8 cellular contexts compared by ENCODE assay signal in genomic region chrX:73214366-73215094, GRCh38. TPM values are rescaled to one million over a fixed set of nuclear protein-coding genes. Genes with fewer than 3 reads are reported as not detected.
A peak's percentile ranks its signal among the peaks of the same experiment; 100 is the strongest.
DNase-seq lines count a peak whose midpoint lies in the region; ATAC-seq, FAIRE-seq and TF ChIP-seq lines count a peak whose summit lies in the region.

NAP1L2 (minus strand) TSS chrX:73214851; CDS start chrX:73214492, 359 bp downstream.

- H3K27ac ChIP-seq in CD4-positive, alpha-beta memory T cell (ENCODE audit: low read depth, low read length), result peak within 1 kb of the TSS; percentile 54

- peaks cover 21% of the 10 kb centered on the region for H3K4me1 ChIP-seq in CD4-positive, alpha-beta memory T cell (ENCODE audit: insufficient read depth, low read length)

- intact Hi-C loops in CD4-positive, alpha-beta memory T cell (cut with micrococcal nuclease), result loop anchor here (5.0 kb wide), 2 partner anchors 348 to 642 kb away; partner anchors contain the start of genes CHIC1 and HDAC8
- intact Hi-C loops in cardiac septum (cut with DNase I), result no loop called here

- H3K9me3 ChIP-seq in CD4-positive, alpha-beta memory T cell (ENCODE audit: control insufficient read depth in 1 of 2, low read length in 2 of 2), result no peaks in the 10 kb centered on the region

- peak; percentile 47 to 70 (median 55) for DNase-seq in CD4-positive, alpha-beta memory T cell
- DNase-seq in NCI-H510A treated with DMSO at 0.1 percent for 48 hours (lab: John Stamatoyannopoulos, UW) (peak; percentile 70), cardiac septum (ENCODE audit: low spot score) (no peak), omental fat pad (ENCODE audit: low spot score) (no peak), urothelium cell line (ENCODE audit: low spot score) (peak; percentile 62)
- DNase-seq in activated naive CD4-positive, alpha-beta T cell treated with anti-CD3 and anti-CD28 coated beads, Interleukin-2, amount 50 U/mL, for 72 hours (ENCODE audit: low spot score in 2 of 2), result peak; percentile 3 to 55

- ATAC-seq in GM21723 (IDR thresholded peaks at IDR 0.05; ENCODE audit: unreplicated experiment) (peak; percentile 87), omental fat pad (ENCODE audit: low FRiP score) (peak; percentile 86), HG02798 (IDR thresholded peaks at IDR 0.05; ENCODE audit: poor library complexity, unreplicated experiment) (no peak)
- ATAC-seq in activated naive CD4-positive, alpha-beta T cell treated with anti-CD3 and anti-CD28 coated beads, Interleukin-2, amount 50 U/mL, for 72 hours, result peak; percentile 92 to 95

- no peaks in the 10 kb centered on the region for H3K36me3 ChIP-seq in CD4-positive, alpha-beta memory T cell (ENCODE audit: insufficient read depth, low read length)

- H3K4me3 ChIP-seq in CD4-positive, alpha-beta memory T cell (ENCODE audit: low read length in 2 of 2), result peak within 1 kb of the TSS; percentile 66 to 69

- peak within 1 kb of the TSS; percentile 89 to 97 (median 92) for H3K4me3 Mint-ChIP-seq in CD4-positive, alpha-beta memory T cell

- no peak for FAIRE-seq in urothelium cell line (lab: Jason Lieb, UNC)

- peaks cover 8 to 34% (median 13%) of the 10 kb centered on the region in 4 donors for H3K4me1 Mint-ChIP-seq in CD4-positive, alpha-beta memory T cell

- peak within 1 kb of the TSS; percentile 89 to 94 (median 92) for H3K27ac Mint-ChIP-seq in CD4-positive, alpha-beta memory T cell
- peak within 1 kb of the TSS; percentile 70 to 83 for H3K27ac Mint-ChIP-seq in activated naive CD4-positive, alpha-beta T cell treated with anti-CD3 and anti-CD28 coated beads, Interleukin-2, amount 50 U/mL, for 72 hours

- no peak for TF ChIP-seq CTCF in omental fat pad (IDR thresholded peaks at IDR 0.05)

- CTCF ChIA-PET in CD4-positive, alpha-beta memory T cell (lab: Charles Lee; ENCODE audit: partially characterized antibody), result no interaction called here

- peaks cover 0 to 6% (median 0%) of the 10 kb centered on the region in 8 donors for H3K9me3 Mint-ChIP-seq in CD4-positive, alpha-beta memory T cell
- H3K9me3 Mint-ChIP-seq in activated naive CD4-positive, alpha-beta T cell treated with anti-CD3 and anti-CD28 coated beads, Interleukin-2, amount 50 U/mL, for 72 hours, result no peaks in the 10 kb centered on the region

- H3K27me3 Mint-ChIP-seq in CD4-positive, alpha-beta memory T cell, result peaks cover 1 to 3% of the 10 kb centered on the region in 2 donors

- H3K36me3 Mint-ChIP-seq in CD4-positive, alpha-beta memory T cell, result peaks cover 0 to 7% of the 10 kb centered on the region in 2 donors
- peaks cover 0 to 8% of the 10 kb centered on the region in 2 donors for H3K36me3 Mint-ChIP-seq in activated naive CD4-positive, alpha-beta T cell treated with anti-CD3 and anti-CD28 coated beads, Interleukin-2, amount 50 U/mL, for 72 hours

- POLR2A ChIA-PET in CD4-positive, alpha-beta memory T cell (lab: Charles Lee; ENCODE audit: partially characterized antibody), result interaction anchor here (0.7 to 1.0 kb wide), 5 partner anchors 16 to 1400 kb away, joined by 3 read pairs; partner anchors contain the start of genes CHIC1, RLIM and RPS4X

- H3K27me3 ChIP-seq in CD4-positive, alpha-beta memory T cell (ENCODE audit: insufficient read depth, low read length), result no peaks in the 10 kb centered on the region

RNA-seq across cellular contexts. Expression of gene NAP1L2, which starts in this region (rescaled TPM):
- 10 to 100 TPM; 19.1 to 20.9 TPM for total RNA-seq in CD4-positive, alpha-beta memory T cell
- polyA plus RNA-seq in CD4-positive, alpha-beta memory T cell, result 1 to 10 TPM in 1 of 2 donors, under 1 TPM in 1; 0.63 to 2.9 TPM
- 1 to 10 TPM; 1.6 to 1.9 TPM for total RNA-seq in activated naive CD4-positive, alpha-beta T cell treated with anti-CD3 and anti-CD28 coated beads, Interleukin-2, amount 50 U/mL, for 72 hours
- total RNA-seq in cardiac septum (10.7 TPM), omental fat pad (1 to 10 TPM; 1.5 to 4.7 (median 3.9) TPM)

Comparison
In these comparisons a context has a peak if more than half of its experiments do, and no peak if none do; other contexts are left out.
1. DNase-seq: peak in CD4-positive, alpha-beta memory T cell (5 of 5), NCI-H510A treated with DMSO at 0.1 percent for 48 hours (single experiment), activated naive CD4-positive, alpha-beta T cell treated with anti-CD3 and anti-CD28 coated beads, Interleukin-2, amount 50 U/mL, for 72 hours (2 of 2) and urothelium cell line (single experiment); none in cardiac septum (single experiment) and omental fat pad (single experiment).